In the genomic region with DNA sequence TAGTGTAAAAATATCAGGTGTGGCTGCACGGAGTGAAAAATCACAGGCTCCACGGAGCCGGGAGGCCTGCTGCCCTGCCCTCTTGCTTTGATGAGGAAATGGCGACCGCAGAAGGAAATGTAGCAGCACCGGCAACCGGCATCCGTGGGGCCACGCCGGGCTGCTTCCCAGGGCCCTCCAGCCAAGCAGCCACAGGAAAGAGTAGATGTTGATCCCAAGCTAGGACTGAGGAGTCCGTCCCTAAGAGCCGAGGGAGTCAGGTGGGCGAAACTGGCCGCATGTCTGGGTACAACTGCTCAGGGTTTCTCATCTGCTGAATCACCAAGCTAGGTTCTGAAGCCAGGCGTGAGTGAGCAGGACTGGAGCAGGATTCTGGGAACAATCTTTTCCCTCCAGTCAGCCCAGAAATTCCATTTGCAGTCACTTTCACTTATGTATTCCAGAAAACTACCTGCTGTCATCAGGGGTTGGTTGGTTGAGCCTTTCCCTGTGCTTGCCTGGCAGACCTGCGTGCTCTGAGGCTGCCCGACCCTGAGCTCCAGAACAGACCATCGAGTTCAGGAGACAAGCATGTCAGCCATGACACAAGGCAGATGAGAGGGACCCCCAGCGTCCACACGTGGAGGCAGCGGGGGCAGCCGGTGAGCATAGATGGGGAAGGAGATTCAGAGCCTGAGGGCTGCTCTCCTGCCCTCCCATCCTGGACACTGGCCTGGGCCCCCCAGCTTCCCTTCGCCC, we compare ENCODE assay signal across 8 cellular contexts. TPM values are rescaled to one million over a fixed set of nuclear protein-coding genes. Genes with fewer than 3 reads are reported as not detected.
DNase-seq lines count a peak whose midpoint lies in the region; ATAC-seq and TF ChIP-seq lines count a peak whose summit lies in the region.

No MANE protein-coding gene starts in this region.

- no peaks in the 10 kb centered on the region for H3K9me3 Mint-ChIP-seq in osteocyte (ENCODE audit: unreplicated experiment)

- no peaks in the 10 kb centered on the region for H3K36me3 ChIP-seq in Panc1 (ENCODE audit: control insufficient read depth, insufficient read depth, low read length)
- H3K36me3 ChIP-seq in osteoblast (ENCODE audit: insufficient read depth, low read length) = no peaks in the 10 kb centered on the region

- in situ Hi-C loops in Panc1 (cut with HindIII; ENCODE audit: low pct_unique_long_range_greater_than_20kb, low sequenced_read_pairs) = no loop called here

- H3K27ac ChIP-seq in Panc1 (ENCODE audit: low read length) (peak overlapping the region; percentile 66), osteoblast (ENCODE audit: low read depth, low read length) (peak overlapping the region; percentile 19)

- DNase-seq in GDM1 (lab: John Stamatoyannopoulos, UW) = peak; percentile 49
- no peak for DNase-seq in Panc1 (ENCODE audit: low read depth, low spot score)
- peak; percentile 34 for DNase-seq in amniotic epithelial cell (ENCODE audit: low read depth)
- DNase-seq in osteoblast (ENCODE audit: insufficient read length, low spot score, missing footprints) = peak; percentile 94
- no peak for DNase-seq in NCI-H748 (lab: John Stamatoyannopoulos, UW; ENCODE audit: unreplicated experiment)
- no peak for DNase-seq in osteocyte (ENCODE audit: extremely low spot score, unreplicated experiment)
- DNase-seq in DMS53 (lab: John Stamatoyannopoulos, UW) = no peak

- no peaks in the 10 kb centered on the region for H3K9me3 ChIP-seq in Panc1 (ENCODE audit: control insufficient read depth, insufficient read depth, low read depth, low read length)
- H3K9me3 ChIP-seq in osteoblast (ENCODE audit: low read depth, low read length) = no peaks in the 10 kb centered on the region

- peaks cover 4% of the 10 kb centered on the region for H3K36me3 Mint-ChIP-seq in osteocyte (ENCODE audit: unreplicated experiment)

- CTCF ChIA-PET in Panc1 (lab: Charles Lee) = interaction anchor here (1.0 kb wide), 1 partner anchor 126 kb away, joined by 3 read pairs; no protein-coding TSS in a partner anchor

- H4K20me1 ChIP-seq in osteoblast (ENCODE audit: insufficient read depth, low read length) = no peaks in the 10 kb centered on the region

- no peaks in the 10 kb centered on the region for H3K27me3 ChIP-seq in Panc1 (ENCODE audit: control insufficient read depth, insufficient read depth, low read length)
- H3K27me3 ChIP-seq in osteoblast (ENCODE audit: insufficient read depth, low read length) = peaks cover 1% of the 10 kb centered on the region

- no peak for TF ChIP-seq CTCF in Panc1 (IDR thresholded peaks at IDR 0.05)
- TF ChIP-seq CTCF in osteoblast (IDR thresholded peaks at IDR 0.05; ENCODE audit: extremely low read depth, low read depth, low read length) = no peak
- TF ChIP-seq CTCF in osteocyte (IDR thresholded peaks at IDR 0.05) = no peak

- H3K27ac Mint-ChIP-seq in osteocyte (ENCODE audit: unreplicated experiment) = no peak overlapping the region

- ATAC-seq in Panc1 = no peak
- ATAC-seq in HG02642 (IDR thresholded peaks at IDR 0.05; ENCODE audit: poor library complexity, unreplicated experiment) = no peak

- no peak overlapping the region for H2AFZ ChIP-seq in osteoblast (ENCODE audit: low read length)

- H3K4me1 ChIP-seq in Panc1 (ENCODE audit: control insufficient read depth, insufficient read depth, low read length) (peaks cover 27% of the 10 kb centered on the region), osteoblast (ENCODE audit: insufficient read depth, low read length) (peaks cover 59% of the 10 kb centered on the region)

- H3K79me2 ChIP-seq in osteoblast (ENCODE audit: insufficient read depth, low read length) = no peaks in the 10 kb centered on the region

- intact Hi-C loops in Panc1 (cut with micrococcal nuclease; ENCODE audit: unreplicated experiment) = loop anchor here (10.0 kb wide), 1 partner anchor 52 kb away; a partner anchor contains a TSS

- H3K27me3 Mint-ChIP-seq in osteocyte (ENCODE audit: unreplicated experiment) = peaks cover 19% of the 10 kb centered on the region

- no TSS peak for BruUV-seq in Panc1 (replicated peaks; lab: Mats Ljungman, UMichigan)

- H3K4me3 ChIP-seq in Panc1 (ENCODE audit: low read depth in 2 of 2, low read length in 2 of 2) = no peak overlapping the region
- no peak overlapping the region for H3K4me3 ChIP-seq in osteoblast (ENCODE audit: insufficient read depth, low read length)

- H3K4me1 Mint-ChIP-seq in osteocyte (ENCODE audit: unreplicated experiment) = peaks cover 52% of the 10 kb centered on the region

- POLR2A ChIA-PET in Panc1 (lab: Charles Lee) = no interaction called here

- H3K4me2 ChIP-seq in osteoblast (ENCODE audit: insufficient read depth, low read length) = peak overlapping the region; percentile 87

- no peak overlapping the region for H3K4me3 Mint-ChIP-seq in osteocyte (ENCODE audit: unreplicated experiment)

RNA-seq across cellular contexts. Expression of a gene that starts 5.8 kb away (rescaled TPM):
- total RNA-seq in Panc1 (2021; ENCODE audit: unreplicated experiment) = 3.0 TPM
- polyA plus RNA-seq in Panc1 (2012; ENCODE audit: insufficient read length) = 3.4 TPM
- 13.3 and 15.2 TPM in 2 replicates for total RNA-seq in osteoblast
- total RNA-seq in osteocyte = 0.62 and 1.1 TPM in 2 replicates

RNA-seq across cellular contexts. Expression of a gene that starts 13.3 kb away (rescaled TPM):
- total RNA-seq in Panc1 (2021; ENCODE audit: unreplicated experiment) = 50.9 TPM
- polyA plus RNA-seq in Panc1 (2012; ENCODE audit: insufficient read length) = 59.8 TPM
- 9.4 and 10.9 TPM in 2 replicates for total RNA-seq in osteoblast
- total RNA-seq in osteocyte = 30.4 and 33.1 TPM in 2 replicates

RNA-seq across cellular contexts. Expression of a gene that starts 53.0 kb away (rescaled TPM):
- 226 TPM for total RNA-seq in Panc1 (2021; ENCODE audit: unreplicated experiment)
- polyA plus RNA-seq in Panc1 (2012; ENCODE audit: insufficient read length) = 169 TPM
- total RNA-seq in osteoblast = 413 and 480 TPM in 2 replicates
- 318 and 328 TPM in 2 replicates for total RNA-seq in osteocyte

Comparison
In these comparisons a context has a peak if more than half of its experiments do, and no peak if none do; other contexts are left out.
1. DNase-seq: peak in GDM1 (single experiment), amniotic epithelial cell (single experiment) and osteoblast (single experiment); none in Panc1 (single experiment), NCI-H748 (single experiment), osteocyte (single experiment) and DMS53 (single experiment).